ENCODE assay signal across 8 cellular contexts in the genomic region with DNA sequence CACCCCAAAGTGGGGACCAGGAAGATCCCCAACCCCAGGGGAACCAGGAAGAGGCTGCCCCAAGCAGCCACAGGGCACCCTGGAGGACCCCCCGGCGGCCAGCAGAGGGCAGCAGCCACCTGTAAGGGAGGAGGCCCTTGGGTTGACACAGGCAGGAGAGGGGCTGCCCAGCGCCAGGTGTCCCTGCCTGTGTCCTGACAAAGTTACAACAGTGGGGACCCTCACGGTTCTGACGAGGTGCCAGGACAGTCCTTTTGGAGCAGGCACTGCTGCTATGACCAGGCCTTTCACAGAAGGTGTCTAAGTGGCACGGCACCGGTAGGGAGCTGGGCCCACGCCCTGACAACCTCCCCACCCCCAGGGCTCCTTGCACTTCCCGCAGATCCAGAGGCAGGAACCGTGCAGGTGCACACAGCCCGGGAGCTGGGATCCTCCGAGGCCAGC.
A peak's percentile ranks its signal among the peaks of the same experiment; 100 is the strongest.
DNase-seq lines count a peak whose midpoint lies in the region; ATAC-seq and TF ChIP-seq lines count a peak whose summit lies in the region.

No MANE protein-coding gene starts in this region.

- H3K36me3 ChIP-seq in A673 (ENCODE audit: insufficient read depth, low read length, poor library complexity, severe bottlenecking) (no peaks in the 10 kb centered on the region), RWPE2 (ENCODE audit: low read depth) (no peaks in the 10 kb centered on the region)

- no TSS peak for BruUV-seq in A673 (replicated peaks; lab: Mats Ljungman, UMichigan)

- H3K4me1 ChIP-seq in A673 (ENCODE audit: insufficient read depth, low read length, poor library complexity, severe bottlenecking) (no peaks in the 10 kb centered on the region), RWPE2 (ENCODE audit: insufficient read depth, poor library complexity, severe bottlenecking) (no peaks in the 10 kb centered on the region)

- peaks cover 16% of the 10 kb centered on the region for H3K27me3 ChIP-seq in A673 (replicated peaks; ENCODE audit: insufficient read depth, low read depth, low read length, poor library complexity)
- peaks cover 16% of the 10 kb centered on the region for H3K27me3 ChIP-seq in RWPE2 (ENCODE audit: insufficient read depth, poor library complexity, severe bottlenecking)

- POLR2A ChIA-PET in A673 (lab: Charles Lee; ENCODE audit: low non-redundant PET), result no interaction called here

- peak; percentile 52 for ATAC-seq in HG03378 (IDR thresholded peaks at IDR 0.05; ENCODE audit: unreplicated experiment)
- ATAC-seq in RWPE2 (ENCODE audit: low read depth), result peak; percentile 89
- ATAC-seq in Right ventricle myocardium superior (ENCODE audit: poor library complexity), result peak; percentile 89
- no peak for ATAC-seq in GM18858 (IDR thresholded peaks at IDR 0.05; ENCODE audit: unreplicated experiment)

- DNase-seq in A673 (ENCODE audit: low spot score) (peak; percentile 70), RWPE2 (ENCODE audit: low spot score) (no peak), Right ventricle myocardium superior (peak; percentile 79), posterior vena cava (ENCODE audit: low spot score) (peak; percentile 85)
- peak; percentile 11 for DNase-seq in activated effector memory CD4-positive, alpha-beta T cell treated with Interleukin-2 at 50 U/mL for 16 hours

- peak; percentile 86 for TF ChIP-seq CTCF in A673 (conservative IDR thresholded peaks at IDR 0.05; ENCODE audit: low read depth, low read length)
- TF ChIP-seq CTCF in GM12875 (IDR thresholded peaks at IDR 0.05; ENCODE audit: borderline replicate concordance, insufficient read depth, low read depth, low read length), result peak; percentile 96
- peak; percentile 100 for TF ChIP-seq CTCF in RWPE2 (IDR thresholded peaks at IDR 0.05; ENCODE audit: poor library complexity, severe bottlenecking)

- CTCF ChIA-PET in A673 (lab: Charles Lee), result interaction anchor here (1.6 kb wide), 1 partner anchor 257 kb away, joined by 10 read pairs; no protein-coding TSS in a partner anchor

- H3K9me3 ChIP-seq in A673 (ENCODE audit: low read depth, low read length, poor library complexity, severe bottlenecking) (no peaks in the 10 kb centered on the region), RWPE2 (ENCODE audit: severe bottlenecking) (no peaks in the 10 kb centered on the region)

- intact Hi-C loops in A673 (cut with micrococcal nuclease; ENCODE audit: unreplicated experiment), result loop anchor here (1.0 to 5.0 kb wide), 2 partner anchors 257 to 408 kb away; no protein-coding TSS in a partner anchor
- intact Hi-C loops in Right ventricle myocardium superior (cut with DNase I), result loop anchor here (2.0 to 10.0 kb wide), 3 partner anchors 165 to 257 kb away; no protein-coding TSS in a partner anchor
- intact Hi-C loops in posterior vena cava (cut with DNase I), result loop anchor here in 1 of 2 donors (5.0 kb wide), 1 partner anchor 258 kb away; no protein-coding TSS in a partner anchor

- H3K4me3 ChIP-seq in A673 (ENCODE audit: low read depth, low read length, poor library complexity, severe bottlenecking), result no peak overlapping the region
- H3K4me3 ChIP-seq in GM12875 (ENCODE audit: low read depth, low read length), result no peak overlapping the region
- H3K4me3 ChIP-seq in RWPE2 (ENCODE audit: severe bottlenecking), result no peak overlapping the region

- H3K27ac ChIP-seq in A673 (ENCODE audit: low read depth, low read length, poor library complexity, severe bottlenecking) (no peak overlapping the region), RWPE2 (ENCODE audit: poor library complexity, severe bottlenecking) (no peak overlapping the region)
